Comparison of ENCODE assay signal across 9 cellular contexts in genomic region chr12:124399622-124400021, GRCh38.
DNase-seq lines count a peak whose midpoint lies in the region; ATAC-seq, FAIRE-seq and TF ChIP-seq lines count a peak whose summit lies in the region.
"Had no signal": no experiment of that assay in that cellular context is flagged by ENCODE, and none has a peak within 500 bp of the region (broad histone marks: within the 10 kb centered on the region; RNA-seq: fewer than 3 reads in every experiment).

No MANE protein-coding gene starts in this region.

- peaks cover 0 to 8% of the 10 kb centered on the region in 2 donors for H3K4me1 ChIP-seq in kidney (ENCODE audit: control insufficient read depth in 1 of 2, insufficient read depth in 1 of 2, low read depth in 1 of 2, low read length in 2 of 2)
- peaks cover 77% of the 10 kb centered on the region for H3K4me1 ChIP-seq in vagina

- no peak overlapping the region for H3K4me3 ChIP-seq in kidney (ENCODE audit: low read length in 2 of 2)
- no peak overlapping the region for H3K4me3 ChIP-seq in vagina

- intact Hi-C loops in kidney (cut with DNase I): no loop called here
- intact Hi-C loops in vagina (cut with DNase I): no loop called here

- peak; percentile 14 for DNase-seq in DMS114 treated with DMSO at 0.1 percent for 48 hours (lab: John Stamatoyannopoulos, UW; ENCODE audit: unreplicated experiment)
- DNase-seq in activated naive CD4-positive, alpha-beta T cell treated with anti-CD3 and anti-CD28 coated beads, Interleukin-2, amount 50 U/mL, for 16 hours: peak; percentile 32
- no peak for DNase-seq in kidney
- DNase-seq in vagina (ENCODE audit: extremely low spot score in 2 of 2): no peak

- TF ChIP-seq POLR2A in vagina (IDR thresholded peaks at IDR 0.05) (no peak), GM18505 (IDR thresholded peaks at IDR 0.05; ENCODE audit: borderline replicate concordance, extremely low read depth, insufficient read depth, insufficient read length) (no peak)

- H3K36me3 ChIP-seq in kidney (ENCODE audit: control insufficient read depth in 1 of 2, insufficient read depth in 2 of 2, low read length in 2 of 2): peaks cover 7 to 24% of the 10 kb centered on the region in 2 donors
- H3K36me3 ChIP-seq in vagina: peaks cover 0 to 31% of the 10 kb centered on the region in 2 donors

- peak; percentile 68 for TF ChIP-seq CTCF in LNCAP (IDR thresholded peaks at IDR 0.05)
- peak; percentile 51 for TF ChIP-seq CTCF in kidney (IDR thresholded peaks at IDR 0.05; ENCODE audit: borderline replicate concordance, extremely low read depth, insufficient read depth)
- TF ChIP-seq CTCF in vagina (IDR thresholded peaks at IDR 0.05): peak in 1 of 3 experiments; percentile 57

- H3K27ac ChIP-seq in kidney (ENCODE audit: low read depth in 2 of 2, low read length in 2 of 2) (no peak overlapping the region), vagina (peak overlapping the region; percentile 70)

- FAIRE-seq in kidney (lab: Jason Lieb, UNC): no peak
- FAIRE-seq: endometrium had no signal

- no peaks in the 10 kb centered on the region for H3K9me3 ChIP-seq in kidney (ENCODE audit: control insufficient read depth in 1 of 2, low read length in 2 of 2)
- no peaks in the 10 kb centered on the region for H3K9me3 ChIP-seq in vagina

- H3K9ac ChIP-seq in kidney (ENCODE audit: low read length in 2 of 2): no peak overlapping the region

- ATAC-seq in HG03378 (IDR thresholded peaks at IDR 0.05; ENCODE audit: unreplicated experiment): no peak
- no peak for ATAC-seq in GM18505 (IDR thresholded peaks at IDR 0.05; ENCODE audit: unreplicated experiment)
- no peak for ATAC-seq in HG02610 (IDR thresholded peaks at IDR 0.05; ENCODE audit: unreplicated experiment)

- no peaks in the 10 kb centered on the region for H3K27me3 ChIP-seq in vagina

Comparison
In these comparisons a context has a peak if more than half of its experiments do, and no peak if none do; other contexts are left out.
1. DNase-seq: peak in DMS114 treated with DMSO at 0.1 percent for 48 hours (single experiment) and activated naive CD4-positive, alpha-beta T cell treated with anti-CD3 and anti-CD28 coated beads, Interleukin-2, amount 50 U/mL, for 16 hours (single experiment); none in kidney (single experiment) and vagina (0 of 2).